In genomic region chr3:12969487-12969886, GRCh38 we compare ENCODE assay signal across 19 cellular contexts.
DNase-seq lines count a peak whose midpoint lies in the region; ATAC-seq and TF ChIP-seq lines count a peak whose summit lies in the region.
"Had no signal": no experiment of that assay in that cellular context is flagged by ENCODE, and none has a peak within 500 bp of the region (broad histone marks: within the 10 kb centered on the region; RNA-seq: fewer than 3 reads in every experiment).

No MANE protein-coding gene starts in this region.

- H3K27me3 ChIP-seq in SJCRH30 (no peaks in the 10 kb centered on the region), hepatocyte (no peaks in the 10 kb centered on the region)

- no peak overlapping the region for H3K4me2 ChIP-seq in hepatocyte

- WGBS in hepatocyte (ENCODE audit: low lambda C conversion rate, missing lambda C conversion rate), result 48% methylated on average over 6 of the region's 6 CpGs

- no peaks in the 10 kb centered on the region for H3K9me3 ChIP-seq in SJCRH30 (replicated peaks)
- no peaks in the 10 kb centered on the region for H3K9me3 ChIP-seq in hepatocyte (ENCODE audit: low read depth)

- peaks cover 42% of the 10 kb centered on the region for H3K4me1 ChIP-seq in SJCRH30
- peaks cover 31% of the 10 kb centered on the region for H3K4me1 ChIP-seq in hepatocyte (ENCODE audit: insufficient read depth)

- H3K79me2 ChIP-seq in hepatocyte, result peaks cover 26% of the 10 kb centered on the region

- H3K4me3 ChIP-seq in SJCRH30 (no peak overlapping the region), hepatocyte (no peak overlapping the region)
- H3K4me3 ChIP-seq: GM23248 had no signal

- H3K27ac ChIP-seq in SJCRH30, result no peak overlapping the region
- H3K27ac ChIP-seq in hepatocyte, result peak overlapping the region; percentile 27
- H3K27ac ChIP-seq in substantia nigra (ENCODE audit: low read depth, low read length, poor library complexity, severe bottlenecking), result peak overlapping the region; percentile 42
- H3K27ac ChIP-seq: GM23248 had no signal

- H3K36me3 ChIP-seq in SJCRH30 (no peaks in the 10 kb centered on the region), hepatocyte (replicated peaks; ENCODE audit: insufficient read depth, low read depth) (no peaks in the 10 kb centered on the region)

- DNase-seq in NCI-H345 (lab: John Stamatoyannopoulos, UW), result peak; percentile 33
- no peak for DNase-seq in NCI-H345 treated with DMSO at 0.1 percent for 48 hours (lab: John Stamatoyannopoulos, UW; ENCODE audit: unreplicated experiment)
- DNase-seq in SJCRH30, result peak; percentile 71 to 79
- DNase-seq in hepatocyte (ENCODE audit: low spot score), result peak; percentile 32
- peak in 14 of 49 donors; percentile 15 to 54 (median 28) for DNase-seq in substantia nigra (lab: John Stamatoyannopoulos, UW)
- DNase-seq in cortex of kidney (lab: John Stamatoyannopoulos, UW), result no peak
- DNase-seq: activated CD4-positive, alpha-beta T cell treated with anti-CD3 and anti-CD28 coated beads for 4 hours; activated naive CD8-positive, alpha-beta T cell treated with anti-CD3 and anti-CD28 coated beads, Interleukin-2, amount 10 ng/mL, durations not matched to agents 7 days and 5 days; effector memory CD4-positive, alpha-beta T cell; EL; GM23248; hippocampal formation; NCI-H1436; NCI-H226; OCI-M1; stimulated activated naive CD8-positive, alpha-beta T cell treated with anti-CD3 and anti-CD28 coated beads, Interleukin-15, Interleukin-2, amounts not matched to agents 100 U/mL and 50 U/mL, for 24 hours had no signal

- H4K20me1 ChIP-seq in hepatocyte (ENCODE audit: insufficient read depth, poor library complexity, severe bottlenecking), result peaks cover 6% of the 10 kb centered on the region

- no peaks in the 10 kb centered on the region for H3K9me2 ChIP-seq in hepatocyte (replicated peaks; ENCODE audit: insufficient read depth)

- ATAC-seq in GM21786 (IDR thresholded peaks at IDR 0.05; ENCODE audit: unreplicated experiment), result no peak
- no peak for ATAC-seq in HG02970 (IDR thresholded peaks at IDR 0.05; ENCODE audit: low FRiP score, unreplicated experiment)
- ATAC-seq: left lobe of liver; stimulated activated naive CD8-positive, alpha-beta T cell treated with anti-CD3 and anti-CD28 coated beads, Interleukin-15, Interleukin-2, amounts not matched to agents 100 U/mL and 50 U/mL, for 24 hours had no signal

- H2AFZ ChIP-seq in hepatocyte, result no peak overlapping the region
- H2AFZ ChIP-seq: GM23248 had no signal

- no peak for TF ChIP-seq CTCF in hepatocyte (IDR thresholded peaks at IDR 0.05; ENCODE audit: poor library complexity)

Comparison
In these comparisons a context has a peak if more than half of its experiments do, and no peak if none do; other contexts are left out.
1. DNase-seq: peak in NCI-H345 (single experiment), SJCRH30 (2 of 2) and hepatocyte (single experiment); none in NCI-H345 treated with DMSO at 0.1 percent for 48 hours (single experiment) and cortex of kidney (single experiment).